In the genomic region with DNA sequence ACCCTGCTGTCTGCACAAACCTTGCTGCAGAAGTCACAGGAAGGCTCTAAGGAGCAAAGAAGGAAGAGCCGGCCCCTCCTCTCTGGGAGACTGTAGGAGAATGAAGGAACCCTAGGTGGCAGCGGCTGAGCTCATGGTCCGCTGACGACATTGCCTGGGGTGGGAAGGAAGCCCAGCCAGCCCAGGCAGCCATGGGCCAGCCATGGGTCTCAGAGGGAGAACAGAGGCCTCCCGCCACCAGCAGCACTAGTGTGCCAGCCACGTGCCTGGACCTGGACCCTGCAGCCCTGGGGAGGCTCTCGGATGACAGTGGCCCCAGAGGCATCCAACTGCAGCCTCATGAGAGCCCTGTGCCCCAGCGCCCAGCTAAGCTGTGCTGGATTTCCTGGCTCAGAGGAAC, we compare ENCODE assay signal across 2 cellular contexts.
TF ChIP-seq lines count a peak whose summit lies in the region.

No MANE protein-coding gene starts in this region.

TF ChIP-seq in K562, 482 proteins besides CTCF, POLR2A, EP300 and RAD21:
- TF ChIP-seq, protein P1, sequence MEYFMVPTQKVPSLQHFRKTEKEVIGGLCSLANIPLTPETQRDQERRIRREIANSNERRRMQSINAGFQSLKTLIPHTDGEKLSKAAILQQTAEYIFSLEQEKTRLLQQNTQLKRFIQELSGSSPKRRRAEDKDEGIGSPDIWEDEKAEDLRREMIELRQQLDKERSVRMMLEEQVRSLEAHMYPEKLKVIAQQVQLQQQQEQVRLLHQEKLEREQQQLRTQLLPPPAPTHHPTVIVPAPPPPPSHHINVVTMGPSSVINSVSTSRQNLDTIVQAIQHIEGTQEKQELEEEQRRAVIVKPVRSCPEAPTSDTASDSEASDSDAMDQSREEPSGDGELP (CRISPR knock-in tag; IDR thresholded peaks at IDR 0.05; ENCODE audit: borderline replicate concordance) = no peak
- TF ChIP-seq E2F8 (IDR thresholded peaks at IDR 0.05; ENCODE audit: low read depth, partially characterized antibody) = no peak

TF ChIP-seq in HepG2, 621 proteins besides CTCF, POLR2A, EP300 and RAD21 (continues in another document):
- TF ChIP-seq ZNF232 (CRISPR knock-in tag; IDR thresholded peaks at IDR 0.05; ENCODE audit: borderline replicate concordance) = peak; percentile 25; the same call in 1 of the 2 replicates
- TF ChIP-seq RARA (CRISPR knock-in tag; IDR thresholded peaks at IDR 0.05) = 0 out of 2 replicates have a peak, but pooled peaks have one; percentile 26
- no peak for TF ChIP-seq ZNF549 (CRISPR knock-in tag; IDR thresholded peaks at IDR 0.05)
- TF ChIP-seq ZNF121 (CRISPR knock-in tag; IDR thresholded peaks at IDR 0.05) = no peak
- no peak for TF ChIP-seq STAT6 (CRISPR knock-in tag; IDR thresholded peaks at IDR 0.05; ENCODE audit: borderline replicate concordance)
- TF ChIP-seq YEATS4 (CRISPR knock-in tag; IDR thresholded peaks at IDR 0.05; ENCODE audit: borderline replicate concordance) = no peak
- TF ChIP-seq PHB2 (IDR thresholded peaks at IDR 0.05; ENCODE audit: partially characterized antibody) = no peak
- TF ChIP-seq ZNF317 (CRISPR knock-in tag; IDR thresholded peaks at IDR 0.05) = 0 out of 2 replicates have a peak, but pooled peaks have one; percentile 35
- no peak for TF ChIP-seq RAD51 (IDR thresholded peaks at IDR 0.05; ENCODE audit: borderline replicate concordance)
- TF ChIP-seq ZNF704 (CRISPR knock-in tag; IDR thresholded peaks at IDR 0.05; ENCODE audit: borderline replicate concordance) = 0 out of 2 replicates have a peak, but pooled peaks have one; percentile 50
- TF ChIP-seq, protein P2, sequence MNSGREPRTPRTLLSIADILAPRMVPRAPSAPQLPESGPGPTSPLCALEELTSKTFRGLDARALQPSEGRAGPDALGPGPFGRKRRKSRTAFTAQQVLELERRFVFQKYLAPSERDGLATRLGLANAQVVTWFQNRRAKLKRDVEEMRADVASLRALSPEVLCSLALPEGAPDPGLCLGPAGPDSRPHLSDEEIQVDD (CRISPR knock-in tag; IDR thresholded peaks at IDR 0.05; ENCODE audit: borderline replicate concordance) = peak; percentile 71; the same call in 1 of the 2 replicates
- TF ChIP-seq PITX1 (CRISPR knock-in tag; IDR thresholded peaks at IDR 0.05) = no peak
- TF ChIP-seq KDM5B (CRISPR knock-in tag; IDR thresholded peaks at IDR 0.05; ENCODE audit: borderline replicate concordance) = peak; percentile 66; the same call in 1 of the 2 replicates
- TF ChIP-seq, protein P1 (IDR thresholded peaks at IDR 0.05; ENCODE audit: borderline replicate concordance, low read depth) = no peak
- peak; percentile 28; the same call in 1 of the 2 replicates for TF ChIP-seq SPEN (CRISPR knock-in tag; IDR thresholded peaks at IDR 0.05; ENCODE audit: low read depth)
- TF ChIP-seq ARNTL (CRISPR knock-in tag; IDR thresholded peaks at IDR 0.05) = 0 out of 2 replicates have a peak, but pooled peaks have one; percentile 45
- 0 out of 4 replicates have a peak, but pooled peaks of 1 of the 2 experiments have one; percentile 43 for TF ChIP-seq KLF16 (CRISPR knock-in tag; IDR thresholded peaks at IDR 0.05)
- no peak for TF ChIP-seq STAT5B (CRISPR knock-in tag; IDR thresholded peaks at IDR 0.05)
- TF ChIP-seq, protein P3, sequence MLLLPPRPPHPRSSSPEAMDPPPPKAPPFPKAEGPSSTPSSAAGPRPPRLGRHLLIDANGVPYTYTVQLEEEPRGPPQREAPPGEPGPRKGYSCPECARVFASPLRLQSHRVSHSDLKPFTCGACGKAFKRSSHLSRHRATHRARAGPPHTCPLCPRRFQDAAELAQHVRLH (CRISPR knock-in tag; IDR thresholded peaks at IDR 0.05; ENCODE audit: borderline replicate concordance, low read depth) = 0 out of 2 replicates have a peak, but pooled peaks have one; percentile 39
- TF ChIP-seq, protein P4, sequence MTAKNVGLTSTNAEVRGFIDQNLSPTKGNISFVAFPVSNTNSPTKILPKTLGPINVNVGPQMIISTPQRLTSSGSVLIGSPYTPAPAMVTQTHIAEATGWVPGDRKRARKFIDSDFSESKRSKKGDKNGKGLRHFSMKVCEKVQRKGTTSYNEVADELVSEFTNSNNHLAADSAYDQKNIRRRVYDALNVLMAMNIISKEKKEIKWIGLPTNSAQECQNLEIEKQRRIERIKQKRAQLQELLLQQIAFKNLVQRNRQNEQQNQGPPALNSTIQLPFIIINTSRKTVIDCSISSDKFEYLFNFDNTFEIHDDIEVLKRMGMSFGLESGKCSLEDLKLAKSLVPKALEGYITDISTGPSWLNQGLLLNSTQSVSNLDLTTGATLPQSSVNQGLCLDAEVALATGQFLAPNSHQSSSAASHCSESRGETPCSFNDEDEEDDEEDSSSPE (CRISPR knock-in tag; IDR thresholded peaks at IDR 0.05) = peak; percentile 64
- TF ChIP-seq ZNF552 (CRISPR knock-in tag; IDR thresholded peaks at IDR 0.05; ENCODE audit: borderline replicate concordance) = no peak
- peak; percentile 41; the same call in 1 of the 2 replicates for TF ChIP-seq ZSCAN21 (CRISPR knock-in tag; IDR thresholded peaks at IDR 0.05; ENCODE audit: borderline replicate concordance)
- peak; percentile 36; the same call in 1 of the 2 replicates for TF ChIP-seq ZSCAN9 (CRISPR knock-in tag; IDR thresholded peaks at IDR 0.05; ENCODE audit: borderline replicate concordance)
- TF ChIP-seq ZNF766 (CRISPR knock-in tag; IDR thresholded peaks at IDR 0.05; ENCODE audit: borderline replicate concordance) = peak; percentile 36; the same call in 1 of the 2 replicates
- 0 out of 2 replicates have a peak, but pooled peaks have one; percentile 53 for TF ChIP-seq ZNF749 (CRISPR knock-in tag; IDR thresholded peaks at IDR 0.05; ENCODE audit: borderline replicate concordance)
- TF ChIP-seq ZNF501 (CRISPR knock-in tag; IDR thresholded peaks at IDR 0.05) = 0 out of 2 replicates have a peak, but pooled peaks have one; percentile 20
- TF ChIP-seq, protein P5, sequence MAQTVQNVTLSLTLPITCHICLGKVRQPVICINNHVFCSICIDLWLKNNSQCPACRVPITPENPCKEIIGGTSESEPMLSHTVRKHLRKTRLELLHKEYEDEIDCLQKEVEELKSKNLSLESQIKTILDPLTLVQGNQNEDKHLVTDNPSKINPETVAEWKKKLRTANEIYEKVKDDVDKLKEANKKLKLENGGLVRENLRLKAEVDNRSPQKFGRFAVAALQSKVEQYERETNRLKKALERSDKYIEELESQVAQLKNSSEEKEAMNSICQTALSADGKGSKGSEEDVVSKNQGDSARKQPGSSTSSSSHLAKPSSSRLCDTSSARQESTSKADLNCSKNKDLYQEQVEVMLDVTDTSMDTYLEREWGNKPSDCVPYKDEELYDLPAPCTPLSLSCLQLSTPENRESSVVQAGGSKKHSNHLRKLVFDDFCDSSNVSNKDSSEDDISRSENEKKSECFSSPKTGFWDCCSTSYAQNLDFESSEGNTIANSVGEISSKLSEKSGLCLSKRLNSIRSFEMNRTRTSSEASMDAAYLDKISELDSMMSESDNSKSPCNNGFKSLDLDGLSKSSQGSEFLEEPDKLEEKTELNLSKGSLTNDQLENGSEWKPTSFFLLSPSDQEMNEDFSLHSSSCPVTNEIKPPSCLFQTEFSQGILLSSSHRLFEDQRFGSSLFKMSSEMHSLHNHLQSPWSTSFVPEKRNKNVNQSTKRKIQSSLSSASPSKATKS (CRISPR knock-in tag; IDR thresholded peaks at IDR 0.05) = 0 out of 2 replicates have a peak, but pooled peaks have one; percentile 20
- TF ChIP-seq, protein P6, sequence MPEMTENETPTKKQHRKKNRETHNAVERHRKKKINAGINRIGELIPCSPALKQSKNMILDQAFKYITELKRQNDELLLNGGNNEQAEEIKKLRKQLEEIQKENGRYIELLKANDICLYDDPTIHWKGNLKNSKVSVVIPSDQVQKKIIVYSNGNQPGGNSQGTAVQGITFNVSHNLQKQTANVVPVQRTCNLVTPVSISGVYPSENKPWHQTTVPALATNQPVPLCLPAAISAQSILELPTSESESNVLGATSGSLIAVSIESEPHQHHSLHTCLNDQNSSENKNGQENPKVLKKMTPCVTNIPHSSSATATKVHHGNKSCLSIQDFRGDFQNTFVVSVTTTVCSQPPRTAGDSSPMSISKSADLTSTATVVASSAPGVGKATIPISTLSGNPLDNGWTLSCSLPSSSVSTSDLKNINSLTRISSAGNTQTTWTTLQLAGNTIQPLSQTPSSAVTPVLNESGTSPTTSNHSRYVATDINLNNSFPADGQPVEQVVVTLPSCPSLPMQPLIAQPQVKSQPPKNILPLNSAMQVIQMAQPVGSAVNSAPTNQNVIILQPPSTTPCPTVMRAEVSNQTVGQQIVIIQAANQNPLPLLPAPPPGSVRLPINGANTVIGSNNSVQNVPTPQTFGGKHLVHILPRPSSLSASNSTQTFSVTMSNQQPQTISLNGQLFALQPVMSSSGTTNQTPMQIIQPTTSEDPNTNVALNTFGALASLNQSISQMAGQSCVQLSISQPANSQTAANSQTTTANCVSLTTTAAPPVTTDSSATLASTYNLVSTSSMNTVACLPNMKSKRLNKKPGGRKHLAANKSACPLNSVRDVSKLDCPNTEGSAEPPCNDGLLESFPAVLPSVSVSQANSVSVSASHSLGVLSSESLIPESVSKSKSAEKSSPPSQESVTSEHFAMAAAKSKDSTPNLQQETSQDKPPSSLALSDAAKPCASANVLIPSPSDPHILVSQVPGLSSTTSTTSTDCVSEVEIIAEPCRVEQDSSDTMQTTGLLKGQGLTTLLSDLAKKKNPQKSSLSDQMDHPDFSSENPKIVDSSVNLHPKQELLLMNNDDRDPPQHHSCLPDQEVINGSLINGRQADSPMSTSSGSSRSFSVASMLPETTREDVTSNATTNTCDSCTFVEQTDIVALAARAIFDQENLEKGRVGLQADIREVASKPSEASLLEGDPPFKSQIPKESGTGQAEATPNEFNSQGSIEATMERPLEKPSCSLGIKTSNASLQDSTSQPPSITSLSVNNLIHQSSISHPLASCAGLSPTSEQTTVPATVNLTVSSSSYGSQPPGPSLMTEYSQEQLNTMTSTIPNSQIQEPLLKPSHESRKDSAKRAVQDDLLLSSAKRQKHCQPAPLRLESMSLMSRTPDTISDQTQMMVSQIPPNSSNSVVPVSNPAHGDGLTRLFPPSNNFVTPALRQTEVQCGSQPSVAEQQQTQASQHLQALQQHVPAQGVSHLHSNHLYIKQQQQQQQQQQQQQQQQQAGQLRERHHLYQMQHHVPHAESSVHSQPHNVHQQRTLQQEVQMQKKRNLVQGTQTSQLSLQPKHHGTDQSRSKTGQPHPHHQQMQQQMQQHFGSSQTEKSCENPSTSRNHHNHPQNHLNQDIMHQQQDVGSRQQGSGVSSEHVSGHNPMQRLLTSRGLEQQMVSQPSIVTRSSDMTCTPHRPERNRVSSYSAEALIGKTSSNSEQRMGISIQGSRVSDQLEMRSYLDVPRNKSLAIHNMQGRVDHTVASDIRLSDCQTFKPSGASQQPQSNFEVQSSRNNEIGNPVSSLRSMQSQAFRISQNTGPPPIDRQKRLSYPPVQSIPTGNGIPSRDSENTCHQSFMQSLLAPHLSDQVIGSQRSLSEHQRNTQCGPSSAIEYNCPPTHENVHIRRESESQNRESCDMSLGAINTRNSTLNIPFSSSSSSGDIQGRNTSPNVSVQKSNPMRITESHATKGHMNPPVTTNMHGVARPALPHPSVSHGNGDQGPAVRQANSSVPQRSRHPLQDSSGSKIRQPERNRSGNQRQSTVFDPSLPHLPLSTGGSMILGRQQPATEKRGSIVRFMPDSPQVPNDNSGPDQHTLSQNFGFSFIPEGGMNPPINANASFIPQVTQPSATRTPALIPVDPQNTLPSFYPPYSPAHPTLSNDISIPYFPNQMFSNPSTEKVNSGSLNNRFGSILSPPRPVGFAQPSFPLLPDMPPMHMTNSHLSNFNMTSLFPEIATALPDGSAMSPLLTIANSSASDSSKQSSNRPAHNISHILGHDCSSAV (CRISPR knock-in tag; IDR thresholded peaks at IDR 0.05; ENCODE audit: borderline replicate concordance) = no peak
- no peak for TF ChIP-seq IRX3 (CRISPR knock-in tag; IDR thresholded peaks at IDR 0.05; ENCODE audit: borderline replicate concordance, low read depth)
- peak; percentile 19 for TF ChIP-seq TEAD3 (CRISPR knock-in tag; optimal IDR thresholded peaks at IDR 0.05; ENCODE audit: borderline replicate concordance)
- no peak for TF ChIP-seq SCMH1 (CRISPR knock-in tag; IDR thresholded peaks at IDR 0.05; ENCODE audit: borderline replicate concordance)
- no peak for TF ChIP-seq ZNF660 (CRISPR knock-in tag; IDR thresholded peaks at IDR 0.05; ENCODE audit: borderline replicate concordance, low read depth)
- TF ChIP-seq HHEX (CRISPR knock-in tag; IDR thresholded peaks at IDR 0.05) = no peak
- TF ChIP-seq, protein P7, sequence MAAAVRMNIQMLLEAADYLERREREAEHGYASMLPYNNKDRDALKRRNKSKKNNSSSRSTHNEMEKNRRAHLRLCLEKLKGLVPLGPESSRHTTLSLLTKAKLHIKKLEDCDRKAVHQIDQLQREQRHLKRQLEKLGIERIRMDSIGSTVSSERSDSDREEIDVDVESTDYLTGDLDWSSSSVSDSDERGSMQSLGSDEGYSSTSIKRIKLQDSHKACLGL (CRISPR knock-in tag; IDR thresholded peaks at IDR 0.05) = 0 out of 2 replicates have a peak, but pooled peaks have one; percentile 56
